ENCODE assay signal across 8 cellular contexts in the genomic region with DNA sequence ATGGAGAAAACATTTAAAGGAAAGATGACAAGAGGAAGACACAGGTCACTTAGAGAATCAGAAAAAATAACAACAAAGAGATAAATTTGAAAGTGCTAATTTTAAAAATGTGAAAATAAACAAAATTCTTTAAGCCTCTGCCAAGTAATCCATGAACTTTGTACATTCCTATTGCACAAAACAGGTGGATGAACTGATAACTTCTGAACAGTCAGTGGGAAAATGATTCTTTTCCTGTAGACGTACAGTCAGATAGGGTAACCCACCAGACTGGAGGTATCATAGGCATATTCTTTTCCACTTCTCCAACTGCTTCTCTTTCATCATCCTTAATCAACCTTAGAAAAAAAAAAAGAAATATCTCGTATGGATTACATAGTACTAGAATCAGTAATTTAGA. TPM values are rescaled to one million over a fixed set of nuclear protein-coding genes. Genes with fewer than 3 reads are reported as not detected.
"Had no signal": no experiment of that assay in that cellular context is flagged by ENCODE, and none has a peak within 500 bp of the region (broad histone marks: within the 10 kb centered on the region; RNA-seq: fewer than 3 reads in every experiment).

No MANE protein-coding gene starts in this region.

- ATAC-seq: GM12878 had no signal

- FAIRE-seq: G401.6, GM12878, GM12891, GM18507, GM19239 had no signal

- H3K4me3 ChIP-seq: GM12878 had no signal

- DNase-seq: GDM1, GF-D8 had no signal

RNA-seq across cellular contexts. Expression of a gene that starts 36.5 kb away (rescaled TPM):
- total RNA-seq: G401, GM12878 had no signal
- polyA plus RNA-seq: GM12878 had no signal
